ENCODE assay signal across 9 cellular contexts in genomic region chr16:6447046-6447445, GRCh38.
"Had no signal": no experiment of that assay in that cellular context is flagged by ENCODE, and none has a peak within 500 bp of the region (broad histone marks: within the 10 kb centered on the region; RNA-seq: fewer than 3 reads in every experiment).

No MANE protein-coding gene starts in this region.

- H3K27ac ChIP-seq: GM23248, HL-60 had no signal

- H3K4me1 ChIP-seq: HAP-1 had no signal

- DNase-seq: GM23248, GOT3, H7, HFFc6 had no signal

- H3K27ac Mint-ChIP-seq: HFFc6, IgD-negative memory B cell had no signal

- ATAC-seq: HCT116, HepG2 had no signal

- H3K36me3 Mint-ChIP-seq: IgD-negative memory B cell had no signal
